ENCODE assay signal across 1 cellular context in the genomic region with DNA sequence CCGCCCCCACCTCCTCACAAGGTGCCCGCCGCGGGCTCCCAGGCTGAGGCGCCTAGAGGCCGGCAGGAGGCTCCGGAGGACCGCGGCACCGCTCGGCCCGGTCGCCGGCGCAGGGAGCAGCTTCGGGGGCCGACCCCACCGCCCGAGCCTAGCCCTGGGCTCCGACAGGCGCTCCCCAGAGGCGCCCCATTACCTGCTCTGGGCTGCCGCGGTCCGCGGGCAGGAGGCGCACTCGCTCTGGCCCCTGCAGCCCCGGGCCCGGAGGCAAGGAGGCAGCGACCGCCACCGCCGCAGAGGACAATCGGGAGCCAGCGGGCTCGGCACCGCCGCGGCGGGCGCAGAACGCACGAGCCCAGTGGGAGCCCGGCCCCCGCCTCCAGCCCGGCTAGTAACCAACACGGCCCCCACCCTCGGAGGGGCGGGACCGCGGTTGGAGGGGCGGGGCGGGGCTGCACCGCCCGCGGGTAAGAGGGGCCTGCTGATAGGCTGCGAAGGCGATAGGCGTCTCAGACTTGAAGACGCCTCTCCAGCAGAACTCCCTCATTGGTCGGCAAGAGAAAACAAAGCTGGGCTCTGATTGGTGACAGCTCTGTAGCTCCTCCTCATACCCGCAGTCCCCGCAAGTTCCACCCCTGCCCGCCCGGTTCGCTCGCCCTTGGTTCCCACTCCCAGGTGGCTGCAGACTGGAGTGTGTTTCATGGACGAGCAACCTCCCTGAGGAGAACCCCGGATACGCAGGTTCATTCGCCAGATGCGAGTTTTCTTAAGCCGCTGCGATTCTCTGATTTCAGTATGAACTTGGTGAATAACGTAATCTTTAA.
TF ChIP-seq lines count a peak whose summit lies in the region.

MPP7 (minus strand) TSS at position 397 of the 821 bp plus-strand sequence. CDS start 64,460 bp downstream, outside the sequence.

TF ChIP-seq in HEK293, 187 proteins besides CTCF, POLR2A, EP300 and RAD21 (continued from another document and continues in another):
- TF ChIP-seq, protein P1, sequence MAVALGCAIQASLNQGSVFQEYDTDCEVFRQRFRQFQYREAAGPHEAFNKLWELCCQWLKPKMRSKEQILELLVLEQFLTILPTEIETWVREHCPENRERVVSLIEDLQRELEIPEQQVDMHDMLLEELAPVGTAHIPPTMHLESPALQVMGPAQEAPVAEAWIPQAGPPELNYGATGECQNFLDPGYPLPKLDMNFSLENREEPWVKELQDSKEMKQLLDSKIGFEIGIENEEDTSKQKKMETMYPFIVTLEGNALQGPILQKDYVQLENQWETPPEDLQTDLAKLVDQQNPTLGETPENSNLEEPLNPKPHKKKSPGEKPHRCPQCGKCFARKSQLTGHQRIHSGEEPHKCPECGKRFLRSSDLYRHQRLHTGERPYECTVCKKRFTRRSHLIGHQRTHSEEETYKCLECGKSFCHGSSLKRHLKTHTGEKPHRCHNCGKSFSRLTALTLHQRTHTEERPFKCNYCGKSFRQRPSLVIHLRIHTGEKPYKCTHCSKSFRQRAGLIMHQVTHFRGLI (tag by site-specific recombination; IDR thresholded peaks at IDR 0.05): 0 out of 2 replicates have a peak, but pooled peaks have one; percentile 24
- TF ChIP-seq ZBTB10 (tag by site-specific recombination; IDR thresholded peaks at IDR 0.05) (no peak), ZNF529 (tag by site-specific recombination; IDR thresholded peaks at IDR 0.05; ENCODE audit: insufficient replicate concordance) (no peak), ZNF558 (tag by site-specific recombination; IDR thresholded peaks at IDR 0.05) (no peak), ZNF843 (tag by site-specific recombination; IDR thresholded peaks at IDR 0.05) (no peak), PRDM10 (tag by site-specific recombination; IDR thresholded peaks at IDR 0.05) (peak; percentile 83), ZNF707 (tag by site-specific recombination; IDR thresholded peaks at IDR 0.05) (no peak), ZXDB (tag by site-specific recombination; IDR thresholded peaks at IDR 0.05) (peak; percentile 47; the same call in 1 of the 2 replicates), ZNF623 (tag by site-specific recombination; IDR thresholded peaks at IDR 0.05) (no peak), FEZF1 (tag by site-specific recombination; IDR thresholded peaks at IDR 0.05) (no peak), ELK4 (IDR thresholded peaks at IDR 0.05; ENCODE audit: borderline replicate concordance, low read depth, low read length) (no peak), KLF8 (tag by site-specific recombination; IDR thresholded peaks at IDR 0.05) (peak; percentile 68), YY2 (tag by site-specific recombination; IDR thresholded peaks at IDR 0.05) (no peak), ZNF677 (tag by site-specific recombination; IDR thresholded peaks at IDR 0.05) (0 out of 2 replicates have a peak, but pooled peaks have one; percentile 61), ZNF302 (tag by site-specific recombination; IDR thresholded peaks at IDR 0.05; ENCODE audit: low read depth) (no peak), SP3 (tag by site-specific recombination; IDR thresholded peaks at IDR 0.05) (peak; percentile 95), ZBTB44 (tag by site-specific recombination; IDR thresholded peaks at IDR 0.05) (0 out of 2 replicates have a peak, but pooled peaks have one; percentile 27), ZNF324 (tag by site-specific recombination; IDR thresholded peaks at IDR 0.05) (no peak), GLIS2 (tag by site-specific recombination; IDR thresholded peaks at IDR 0.05) (peak; percentile 71; the same call in 1 of the 2 replicates), ZNF658 (tag by site-specific recombination; IDR thresholded peaks at IDR 0.05) (no peak), HIC1 (tag by site-specific recombination; IDR thresholded peaks at IDR 0.05) (no peak), WT1 (tag by site-specific recombination; IDR thresholded peaks at IDR 0.05) (no peak), ZNF571 (tag by site-specific recombination; IDR thresholded peaks at IDR 0.05) (no peak), ZNF704 (tag by site-specific recombination; IDR thresholded peaks at IDR 0.05) (no peak), ZNF404 (tag by site-specific recombination; IDR thresholded peaks at IDR 0.05) (no peak), ZNF660 (tag by site-specific recombination; IDR thresholded peaks at IDR 0.05) (peak; percentile 87)
- TF ChIP-seq, protein P2, sequence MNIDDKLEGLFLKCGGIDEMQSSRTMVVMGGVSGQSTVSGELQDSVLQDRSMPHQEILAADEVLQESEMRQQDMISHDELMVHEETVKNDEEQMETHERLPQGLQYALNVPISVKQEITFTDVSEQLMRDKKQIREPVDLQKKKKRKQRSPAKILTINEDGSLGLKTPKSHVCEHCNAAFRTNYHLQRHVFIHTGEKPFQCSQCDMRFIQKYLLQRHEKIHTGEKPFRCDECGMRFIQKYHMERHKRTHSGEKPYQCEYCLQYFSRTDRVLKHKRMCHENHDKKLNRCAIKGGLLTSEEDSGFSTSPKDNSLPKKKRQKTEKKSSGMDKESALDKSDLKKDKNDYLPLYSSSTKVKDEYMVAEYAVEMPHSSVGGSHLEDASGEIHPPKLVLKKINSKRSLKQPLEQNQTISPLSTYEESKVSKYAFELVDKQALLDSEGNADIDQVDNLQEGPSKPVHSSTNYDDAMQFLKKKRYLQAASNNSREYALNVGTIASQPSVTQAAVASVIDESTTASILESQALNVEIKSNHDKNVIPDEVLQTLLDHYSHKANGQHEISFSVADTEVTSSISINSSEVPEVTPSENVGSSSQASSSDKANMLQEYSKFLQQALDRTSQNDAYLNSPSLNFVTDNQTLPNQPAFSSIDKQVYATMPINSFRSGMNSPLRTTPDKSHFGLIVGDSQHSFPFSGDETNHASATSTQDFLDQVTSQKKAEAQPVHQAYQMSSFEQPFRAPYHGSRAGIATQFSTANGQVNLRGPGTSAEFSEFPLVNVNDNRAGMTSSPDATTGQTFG (tag by site-specific recombination; IDR thresholded peaks at IDR 0.05; ENCODE audit: borderline replicate concordance): no peak
- TF ChIP-seq, protein P3, sequence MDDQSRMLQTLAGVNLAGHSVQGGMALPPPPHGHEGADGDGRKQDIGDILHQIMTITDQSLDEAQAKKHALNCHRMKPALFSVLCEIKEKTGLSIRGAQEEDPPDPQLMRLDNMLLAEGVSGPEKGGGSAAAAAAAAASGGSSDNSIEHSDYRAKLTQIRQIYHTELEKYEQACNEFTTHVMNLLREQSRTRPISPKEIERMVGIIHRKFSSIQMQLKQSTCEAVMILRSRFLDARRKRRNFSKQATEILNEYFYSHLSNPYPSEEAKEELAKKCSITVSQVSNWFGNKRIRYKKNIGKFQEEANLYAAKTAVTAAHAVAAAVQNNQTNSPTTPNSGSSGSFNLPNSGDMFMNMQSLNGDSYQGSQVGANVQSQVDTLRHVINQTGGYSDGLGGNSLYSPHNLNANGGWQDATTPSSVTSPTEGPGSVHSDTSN (CRISPR knock-in tag; IDR thresholded peaks at IDR 0.05): no peak; the same call in 1 of the 2 replicates
- TF ChIP-seq, protein P4, sequence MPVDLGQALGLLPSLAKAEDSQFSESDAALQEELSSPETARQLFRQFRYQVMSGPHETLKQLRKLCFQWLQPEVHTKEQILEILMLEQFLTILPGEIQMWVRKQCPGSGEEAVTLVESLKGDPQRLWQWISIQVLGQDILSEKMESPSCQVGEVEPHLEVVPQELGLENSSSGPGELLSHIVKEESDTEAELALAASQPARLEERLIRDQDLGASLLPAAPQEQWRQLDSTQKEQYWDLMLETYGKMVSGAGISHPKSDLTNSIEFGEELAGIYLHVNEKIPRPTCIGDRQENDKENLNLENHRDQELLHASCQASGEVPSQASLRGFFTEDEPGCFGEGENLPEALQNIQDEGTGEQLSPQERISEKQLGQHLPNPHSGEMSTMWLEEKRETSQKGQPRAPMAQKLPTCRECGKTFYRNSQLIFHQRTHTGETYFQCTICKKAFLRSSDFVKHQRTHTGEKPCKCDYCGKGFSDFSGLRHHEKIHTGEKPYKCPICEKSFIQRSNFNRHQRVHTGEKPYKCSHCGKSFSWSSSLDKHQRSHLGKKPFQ (tag by site-specific recombination; IDR thresholded peaks at IDR 0.05): peak; percentile 70
